ENCODE assay signal across 8 cellular contexts in the genomic region with DNA sequence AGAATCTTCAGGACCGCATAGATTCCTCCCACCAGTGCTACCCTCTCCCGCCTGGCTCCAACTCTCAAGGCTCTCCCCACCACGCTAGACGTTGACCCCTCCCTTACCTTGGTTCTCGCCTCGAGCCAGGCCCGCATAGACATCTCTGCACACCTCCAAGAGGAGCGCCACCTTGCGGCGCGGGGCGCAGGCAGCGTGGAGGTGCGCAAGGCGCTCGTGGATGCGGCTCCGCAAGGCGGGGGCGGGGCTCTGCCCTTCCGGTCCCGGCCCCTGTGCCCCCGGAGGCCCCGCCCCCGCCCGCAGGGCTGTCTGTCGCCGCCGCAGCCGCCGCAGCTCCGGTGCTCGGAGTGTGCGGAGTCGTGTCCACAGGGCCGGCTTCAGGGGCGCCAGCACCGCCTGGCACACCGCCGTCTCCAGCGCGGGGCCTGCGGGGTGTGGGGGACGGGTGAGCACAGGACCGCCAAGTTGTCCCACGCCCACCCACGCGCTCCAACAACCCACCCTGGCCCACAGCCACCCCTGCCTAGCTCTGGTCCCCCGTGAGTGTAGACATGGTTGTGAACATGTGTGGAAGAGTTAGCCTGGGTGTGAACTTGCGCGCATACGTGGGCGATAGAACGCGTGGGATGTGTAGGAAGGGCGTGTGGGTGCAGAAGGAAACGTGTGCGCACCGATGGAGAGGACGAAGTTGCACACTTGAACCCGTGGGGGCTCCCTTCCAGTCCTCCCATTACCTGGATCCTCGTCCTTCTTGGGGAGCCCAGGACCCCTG. TPM values are rescaled to one million over a fixed set of nuclear protein-coding genes. Genes with fewer than 3 reads are reported as not detected.
DNase-seq lines count a peak whose midpoint lies in the region; ATAC-seq and TF ChIP-seq lines count a peak whose summit lies in the region.

No MANE protein-coding gene starts in this region.

- H4K91ac ChIP-seq in mesenchymal stem cell (ENCODE audit: low read length): no peak overlapping the region

- H3K27me3 ChIP-seq in CD8-positive, alpha-beta memory T cell (ENCODE audit: insufficient read depth, low read length, poor library complexity, severe bottlenecking): no peaks in the 10 kb centered on the region
- H3K27me3 ChIP-seq in mesenchymal stem cell (ENCODE audit: control insufficient read depth in 1 of 2, insufficient read depth in 1 of 2, low read length in 2 of 2): peaks cover 0 to 13% of the 10 kb centered on the region in 2 experiments

- H3K4ac ChIP-seq in mesenchymal stem cell (ENCODE audit: low read depth in 1 of 2, low read length in 2 of 2): no peak overlapping the region

- no peak overlapping the region for H3K23ac ChIP-seq in mesenchymal stem cell (ENCODE audit: low read length in 2 of 2)

- H3K27ac Mint-ChIP-seq in CD8-positive, alpha-beta memory T cell: peak overlapping the region; percentile 48 to 97 (median 94)
- peak overlapping the region; percentile 86 for H3K27ac Mint-ChIP-seq in activated CD8-positive, alpha-beta T cell treated with anti-CD3 and anti-CD28 coated beads, Interleukin-2, amount 10 ng/mL, durations not matched to agents 7 days and 5 days

- peak overlapping the region; percentile 32 for H2AFZ ChIP-seq in mesenchymal stem cell (ENCODE audit: low read depth, low read length)

- TF ChIP-seq POLR2A in NB4 (IDR thresholded peaks at IDR 0.05; ENCODE audit: extremely low read depth, insufficient read length): no peak

- POLR2A ChIA-PET in CD8-positive, alpha-beta memory T cell (lab: Charles Lee): interaction anchor here (1.1 to 3.7 kb wide), 6 partner anchors 7 to 136 kb away, joined by 3 to 33 read pairs (median 10); a partner anchor contains a TSS
- POLR2A ChIA-PET in activated CD8-positive, alpha-beta T cell treated with anti-CD3 and anti-CD28 coated beads, Interleukin-2, amount 10 ng/mL, durations not matched to agents 7 days and 5 days (lab: Charles Lee): interaction anchor here (1.4 to 2.0 kb wide), 5 partner anchors 13 to 28 kb away, joined by 4 to 10 read pairs (median 8); no protein-coding TSS in a partner anchor

- H2BK15ac ChIP-seq in mesenchymal stem cell (ENCODE audit: low read depth, poor library complexity, severe bottlenecking): no peak overlapping the region

- peaks cover 0 to 2% (median 0%) of the 10 kb centered on the region in 5 donors for H3K9me3 Mint-ChIP-seq in CD8-positive, alpha-beta memory T cell
- peaks cover 5% of the 10 kb centered on the region for H3K9me3 Mint-ChIP-seq in activated CD8-positive, alpha-beta T cell treated with anti-CD3 and anti-CD28 coated beads, Interleukin-2, amount 10 ng/mL, durations not matched to agents 7 days and 5 days (ENCODE audit: insufficient read depth)

- peak overlapping the region; percentile 23 to 58 for H3K18ac ChIP-seq in mesenchymal stem cell (ENCODE audit: low read depth in 1 of 2, low read length in 2 of 2)

- H3K4me3 ChIP-seq in CD8-positive, alpha-beta memory T cell (ENCODE audit: low read length): peak overlapping the region; percentile 78
- H3K4me3 ChIP-seq in NB4 (ENCODE audit: low read depth, low read length) (peak overlapping the region; percentile 28), mesenchymal stem cell (ENCODE audit: insufficient read depth in 1 of 2, low read depth in 1 of 2, low read length in 2 of 2) (peak overlapping the region; percentile 42 to 80)

- H3K79me1 ChIP-seq in mesenchymal stem cell (replicated peaks; ENCODE audit: low read length, poor library complexity, severe bottlenecking): no peaks in the 10 kb centered on the region

- H2BK12ac ChIP-seq in mesenchymal stem cell (ENCODE audit: low read length in 2 of 2): peak overlapping the region in 1 of 2 experiments; percentile 55

- WGBS in mesenchymal stem cell: 27% methylated on average over 55 of the region's 62 CpGs

- no peak overlapping the region for H2BK5ac ChIP-seq in mesenchymal stem cell (ENCODE audit: low read depth, low read length, poor library complexity, severe bottlenecking)

- peak overlapping the region in 1 of 2 experiments; percentile 44 for H3K14ac ChIP-seq in mesenchymal stem cell (ENCODE audit: low read length in 2 of 2)

- DNase-seq in CD8-positive, alpha-beta memory T cell: peak; percentile 92 to 96 (median 93)
- DNase-seq in NB4 (ENCODE audit: low read depth): peak; percentile 66
- DNase-seq in activated CD8-positive, alpha-beta T cell treated with anti-CD3 and anti-CD28 coated beads, Interleukin-2, amount 10 ng/mL, durations not matched to agents 7 days and 5 days: peak; percentile 94
- DNase-seq in effector CD4-positive, alpha-beta T cell: peak; percentile 91
- peak; percentile 65 for DNase-seq in mesenchymal stem cell
- peak; percentile 74 for DNase-seq in stimulated activated CD8-positive, alpha-beta memory T cell treated with anti-CD3 and anti-CD28 coated beads, Interleukin-12 subunit alpha, Interleukin-12 subunit beta, amount 100 ng/mL, for 24 hours (ENCODE audit: extremely low read depth)
- no peak for DNase-seq in LoVo (ENCODE audit: low spot score)

- H2AK5ac ChIP-seq in mesenchymal stem cell (ENCODE audit: low read length, severe bottlenecking): no peak overlapping the region

- peak; percentile 36 for TF ChIP-seq CTCF in NB4 (IDR thresholded peaks at IDR 0.05; ENCODE audit: low read depth, low read length)

- peaks cover 30 to 58% (median 51%) of the 10 kb centered on the region in 3 donors for H3K4me1 Mint-ChIP-seq in CD8-positive, alpha-beta memory T cell
- peaks cover 54% of the 10 kb centered on the region for H3K4me1 Mint-ChIP-seq in activated CD8-positive, alpha-beta T cell treated with anti-CD3 and anti-CD28 coated beads, Interleukin-2, amount 10 ng/mL, durations not matched to agents 7 days and 5 days (ENCODE audit: low read depth)

- H3K27me3 Mint-ChIP-seq in CD8-positive, alpha-beta memory T cell: no peaks in the 10 kb centered on the region
- H3K27me3 Mint-ChIP-seq in activated CD8-positive, alpha-beta T cell treated with anti-CD3 and anti-CD28 coated beads, Interleukin-2, amount 10 ng/mL, durations not matched to agents 7 days and 5 days (ENCODE audit: low read depth): no peaks in the 10 kb centered on the region

- peak overlapping the region; percentile 66 for H3K27ac ChIP-seq in CD8-positive, alpha-beta memory T cell (ENCODE audit: low read depth, low read length)
- no peak overlapping the region for H3K27ac ChIP-seq in mesenchymal stem cell (ENCODE audit: low read length, poor library complexity, severe bottlenecking)

- peak overlapping the region; percentile 62 for H3K4me2 ChIP-seq in mesenchymal stem cell (ENCODE audit: low read length, poor library complexity, severe bottlenecking)

- peaks cover 37% of the 10 kb centered on the region for H3K4me1 ChIP-seq in CD8-positive, alpha-beta memory T cell (ENCODE audit: insufficient read depth, low read length)
- H3K4me1 ChIP-seq in mesenchymal stem cell (ENCODE audit: control insufficient read depth, insufficient read depth, low read depth, low read length): peaks cover 21% of the 10 kb centered on the region

- H3K4me3 Mint-ChIP-seq in CD8-positive, alpha-beta memory T cell: peak overlapping the region; percentile 87 to 94 (median 91)
- H3K4me3 Mint-ChIP-seq in activated CD8-positive, alpha-beta T cell treated with anti-CD3 and anti-CD28 coated beads, Interleukin-2, amount 10 ng/mL, durations not matched to agents 7 days and 5 days: peak overlapping the region; percentile 79

- H3K36me3 ChIP-seq in CD8-positive, alpha-beta memory T cell (ENCODE audit: insufficient read depth, low read length): no peaks in the 10 kb centered on the region
- H3K36me3 ChIP-seq in mesenchymal stem cell (ENCODE audit: control insufficient read depth in 1 of 2, insufficient read depth in 2 of 2, low read depth in 1 of 2, low read length in 2 of 2): peaks cover 0 to 3% of the 10 kb centered on the region in 2 experiments

- peak; percentile 61 for ATAC-seq in GM21723 (IDR thresholded peaks at IDR 0.05; ENCODE audit: unreplicated experiment)
- peak; percentile 94 for ATAC-seq in activated CD8-positive, alpha-beta T cell treated with anti-CD3 and anti-CD28 coated beads, Interleukin-2, amount 10 ng/mL, durations not matched to agents 7 days and 5 days

- CTCF ChIA-PET in CD8-positive, alpha-beta memory T cell (lab: Charles Lee): interaction anchor here (1.0 to 4.6 kb wide), 22 partner anchors 8 to 467 kb away, joined by 3 to 38 read pairs (median 5); a partner anchor contains a TSS
- CTCF ChIA-PET in activated CD8-positive, alpha-beta T cell treated with anti-CD3 and anti-CD28 coated beads, Interleukin-2, amount 10 ng/mL, durations not matched to agents 7 days and 5 days (lab: Charles Lee): interaction anchor here (0.7 to 5.6 kb wide), 16 partner anchors 9 to 467 kb away, joined by 3 to 34 read pairs (median 6); a partner anchor contains a TSS

- no peak overlapping the region for H2BK120ac ChIP-seq in mesenchymal stem cell (ENCODE audit: low read depth, low read length)

- peaks cover 3 to 38% (median 7%) of the 10 kb centered on the region in 3 donors for H3K36me3 Mint-ChIP-seq in CD8-positive, alpha-beta memory T cell
- H3K36me3 Mint-ChIP-seq in activated CD8-positive, alpha-beta T cell treated with anti-CD3 and anti-CD28 coated beads, Interleukin-2, amount 10 ng/mL, durations not matched to agents 7 days and 5 days (ENCODE audit: low read depth): peaks cover 47% of the 10 kb centered on the region

- H3K9me3 ChIP-seq in CD8-positive, alpha-beta memory T cell (ENCODE audit: low read length): no peaks in the 10 kb centered on the region
- no peaks in the 10 kb centered on the region for H3K9me3 ChIP-seq in mesenchymal stem cell (ENCODE audit: control insufficient read depth, low read length)

- peak overlapping the region; percentile 92 for H4K8ac ChIP-seq in mesenchymal stem cell (ENCODE audit: low read length)

- H3K9ac ChIP-seq in mesenchymal stem cell (ENCODE audit: low read length): peak overlapping the region; percentile 71

RNA-seq across cellular contexts. Expression of a gene that starts 8.1 kb away (rescaled TPM):
- total RNA-seq in CD8-positive, alpha-beta memory T cell: 10 to 100 TPM; 82.3 to 85.4 TPM
- polyA plus RNA-seq in CD8-positive, alpha-beta memory T cell: 42.6 TPM
- total RNA-seq in activated CD8-positive, alpha-beta T cell treated with anti-CD3 and anti-CD28 coated beads, Interleukin-2, amount 10 ng/mL, durations not matched to agents 7 days and 5 days: 10 to 100 TPM; 58.9 to 63.5 TPM
- 1.1 TPM for polyA plus RNA-seq in mesenchymal stem cell (2013, experiment 1 of 2)
- polyA plus RNA-seq in mesenchymal stem cell (2013, experiment 2 of 2): 1.6 TPM

RNA-seq across cellular contexts. Expression of a gene that starts 20.2 kb away (rescaled TPM):
- 100 to 1,000 TPM; 656 to 679 TPM for total RNA-seq in CD8-positive, alpha-beta memory T cell
- 73.4 TPM for polyA plus RNA-seq in CD8-positive, alpha-beta memory T cell
- 100 to 1,000 TPM; 509 to 553 TPM for total RNA-seq in activated CD8-positive, alpha-beta T cell treated with anti-CD3 and anti-CD28 coated beads, Interleukin-2, amount 10 ng/mL, durations not matched to agents 7 days and 5 days
- 177 TPM for polyA plus RNA-seq in mesenchymal stem cell (2013, experiment 1 of 2)
- 181 TPM for polyA plus RNA-seq in mesenchymal stem cell (2013, experiment 2 of 2)

RNA-seq across cellular contexts. Expression of a gene that starts 29.4 kb away (rescaled TPM):
- total RNA-seq in CD8-positive, alpha-beta memory T cell: 10 to 100 TPM; 33.6 to 36.5 TPM
- polyA plus RNA-seq in CD8-positive, alpha-beta memory T cell: 51.2 TPM
- total RNA-seq in activated CD8-positive, alpha-beta T cell treated with anti-CD3 and anti-CD28 coated beads, Interleukin-2, amount 10 ng/mL, durations not matched to agents 7 days and 5 days: 10 to 100 TPM; 36.4 to 40.3 TPM
- 57.6 TPM for polyA plus RNA-seq in mesenchymal stem cell (2013, experiment 1 of 2)
- polyA plus RNA-seq in mesenchymal stem cell (2013, experiment 2 of 2): 54.9 TPM

RNA-seq across cellular contexts. Expression of a gene that starts 29.7 kb away (rescaled TPM):
- total RNA-seq in CD8-positive, alpha-beta memory T cell: 100 to 1,000 TPM; 107 to 116 TPM
- polyA plus RNA-seq in CD8-positive, alpha-beta memory T cell: 15.6 TPM
- 10 to 100 TPM; 31.9 to 36.6 TPM for total RNA-seq in activated CD8-positive, alpha-beta T cell treated with anti-CD3 and anti-CD28 coated beads, Interleukin-2, amount 10 ng/mL, durations not matched to agents 7 days and 5 days
- polyA plus RNA-seq in mesenchymal stem cell (2013, experiment 1 of 2): 23.4 TPM
- 24.8 TPM for polyA plus RNA-seq in mesenchymal stem cell (2013, experiment 2 of 2)

RNA-seq across cellular contexts. Expression of a gene that starts 38.4 kb away (rescaled TPM):
- total RNA-seq in CD8-positive, alpha-beta memory T cell: 100 to 1,000 TPM; 111 to 114 TPM
- polyA plus RNA-seq in CD8-positive, alpha-beta memory T cell: 272 TPM
- total RNA-seq in activated CD8-positive, alpha-beta T cell treated with anti-CD3 and anti-CD28 coated beads, Interleukin-2, amount 10 ng/mL, durations not matched to agents 7 days and 5 days: 100 to 1,000 TPM; 170 to 175 TPM
- 137 TPM for polyA plus RNA-seq in mesenchymal stem cell (2013, experiment 1 of 2)
- 137 TPM for polyA plus RNA-seq in mesenchymal stem cell (2013, experiment 2 of 2)

Comparison
In these comparisons a context has a peak if more than half of its experiments do, and no peak if none do; other contexts are left out.
1. H3K4me3 ChIP-seq: peak in every context shown above with its lines; median percentile 78 in CD8-positive, alpha-beta memory T cell; 61 in mesenchymal stem cell; 28 in NB4.